29 cellular contexts compared by ENCODE assay signal in genomic region chr5:66708368-66708767, GRCh38.
DNase-seq lines count a peak whose midpoint lies in the region; ATAC-seq and TF ChIP-seq lines count a peak whose summit lies in the region.
"Had no signal": no experiment of that assay in that cellular context is flagged by ENCODE, and none has a peak within 500 bp of the region (broad histone marks: within the 10 kb centered on the region; RNA-seq: fewer than 3 reads in every experiment).

No MANE protein-coding gene starts in this region.

- H4K20me1 ChIP-seq in KMS-11 (ENCODE audit: insufficient read depth), result no peaks in the 10 kb centered on the region

- H3K9me3 ChIP-seq in uterus, result no peaks in the 10 kb centered on the region
- H3K9me3 ChIP-seq: prostate gland had no signal

- no peak for TF ChIP-seq POLR2A in uterus (IDR thresholded peaks at IDR 0.05)

- H3K27me3 ChIP-seq in KMS-11 (ENCODE audit: insufficient read depth, low read depth) (no peaks in the 10 kb centered on the region), uterus (no peaks in the 10 kb centered on the region)
- H3K27me3 ChIP-seq: brain microvascular endothelial cell, dorsolateral prefrontal cortex, esophagus squamous epithelium, heart right ventricle, sigmoid colon had no signal

- H3K27ac ChIP-seq in KMS-11, result no peak overlapping the region; the same call in 1 of the 2 replicates
- H3K27ac ChIP-seq in uterus, result no peak overlapping the region
- H3K27ac ChIP-seq: brain microvascular endothelial cell, dorsolateral prefrontal cortex, esophagus squamous epithelium, foreskin keratinocyte, heart right ventricle, prostate gland, sigmoid colon had no signal

- H2AFZ ChIP-seq in KMS-11 (ENCODE audit: low read depth), result no peak overlapping the region

- intact Hi-C loops in uterus (cut with DNase I; ENCODE audit: low total_unique reads), result no loop called here

- peak; percentile 62 for ATAC-seq in GM19438 (IDR thresholded peaks at IDR 0.05; ENCODE audit: low read depth, unreplicated experiment)
- ATAC-seq in HG02642 (IDR thresholded peaks at IDR 0.05; ENCODE audit: poor library complexity, unreplicated experiment), result peak; percentile 63
- ATAC-seq: foreskin keratinocyte; heart right ventricle; naive thymus-derived CD8-positive, alpha-beta T cell had no signal

- DNase-seq in GM13977 (ENCODE audit: low spot score), result peak; percentile 8
- DNase-seq in uterus, result no peak
- no peak for DNase-seq in AG20443 (ENCODE audit: low spot score)
- no peak for DNase-seq in NCI-H82 (lab: John Stamatoyannopoulos, UW)
- DNase-seq in NOMO-1 (lab: John Stamatoyannopoulos, UW; ENCODE audit: unreplicated experiment in 2 of 2), result no peak
- DNase-seq: activated CD4-positive, alpha-beta T cell treated with anti-CD3 and anti-CD28 coated beads for 48 hours; activated CD8-positive, alpha-beta memory T cell treated with anti-CD3 and anti-CD28 coated beads for 24 hours; activated T-cell treated with anti-CD3 and anti-CD28 coated beads for 4 hours; amygdala; brain microvascular endothelial cell; CD4-positive, alpha-beta memory T cell; dorsolateral prefrontal cortex; esophagus squamous epithelium; foreskin keratinocyte; HCEC 1CT; heart right ventricle; naive thymus-derived CD8-positive, alpha-beta T cell; NCI-H1417 treated with DMSO at 0.1 percent for 48 hours; NCI-H2107; NCI-H774; occipital lobe; sigmoid colon; stimulated activated CD4-positive, alpha-beta T cell treated with anti-CD3 and anti-CD28 coated beads, Interleukin-12 subunit alpha, Interleukin-12 subunit beta, amount 100 ng/mL, for 4 hours; stimulated activated CD4-positive, alpha-beta T cell treated with anti-CD3 and anti-CD28 coated beads, Interleukin-2, amount 100 ng/mL, for 48 hours; trophoblast cell had no signal

- H3K4me1 ChIP-seq in KMS-11 (ENCODE audit: low read depth, poor library complexity, severe bottlenecking), result peaks cover 59% of the 10 kb centered on the region
- no peaks in the 10 kb centered on the region for H3K4me1 ChIP-seq in uterus
- H3K4me1 ChIP-seq: esophagus squamous epithelium, foreskin keratinocyte, prostate gland, sigmoid colon had no signal

- no peak overlapping the region for H3K9ac ChIP-seq in KMS-11

- no peak overlapping the region for H3K4me3 ChIP-seq in KMS-11 (IDR thresholded peaks at IDR 0.05; ENCODE audit: insufficient read depth, low read depth, low read length)
- H3K4me3 ChIP-seq in uterus, result no peak overlapping the region
- H3K4me3 ChIP-seq: dorsolateral prefrontal cortex, esophagus squamous epithelium, heart right ventricle, prostate gland, sigmoid colon had no signal

- in situ Hi-C loops in GM13977 (cut with MboI; ENCODE audit: low pct_unique_long_range_greater_than_20kb, low sequenced_read_pairs, unreplicated experiment), result loop anchor here (10.0 kb wide), 1 partner anchor 84 kb away; no protein-coding TSS in a partner anchor

- TF ChIP-seq CTCF in GM13977 (IDR thresholded peaks at IDR 0.05; ENCODE audit: extremely low read depth, insufficient read depth, missing control alignments), result no peak
- no peak for TF ChIP-seq CTCF in KMS-11 (conservative IDR thresholded peaks at IDR 0.05; ENCODE audit: low read depth, low read length)
- TF ChIP-seq CTCF in uterus (IDR thresholded peaks at IDR 0.05), result no peak

- no peaks in the 10 kb centered on the region for H3K36me3 ChIP-seq in KMS-11 (ENCODE audit: insufficient read depth)
- no peaks in the 10 kb centered on the region for H3K36me3 ChIP-seq in uterus
- H3K36me3 ChIP-seq: brain microvascular endothelial cell, esophagus squamous epithelium, heart right ventricle, prostate gland, sigmoid colon had no signal

- peak overlapping the region; percentile 46 for H3K4me2 ChIP-seq in KMS-11

- no peaks in the 10 kb centered on the region for H3K79me2 ChIP-seq in KMS-11 (ENCODE audit: insufficient read depth, low read depth)
